ENCODE assay signal across 16 cellular contexts in genomic region chr6:90890681-90891337, GRCh38.
DNase-seq lines count a peak whose midpoint lies in the region; ATAC-seq and TF ChIP-seq lines count a peak whose summit lies in the region.
"Had no signal": no experiment of that assay in that cellular context is flagged by ENCODE, and none has a peak within 500 bp of the region (broad histone marks: within the 10 kb centered on the region; RNA-seq: fewer than 3 reads in every experiment).

No MANE protein-coding gene starts in this region.

- no peak overlapping the region for H3K9ac ChIP-seq in skeletal muscle satellite cell (ENCODE audit: low read depth, low read length)

- TF ChIP-seq POLR2A in prostate gland (IDR thresholded peaks at IDR 0.05), result no peak

- TF ChIP-seq CTCF in brain (conservative IDR thresholded peaks at IDR 0.05) (no peak), prostate gland (IDR thresholded peaks at IDR 0.05) (no peak)

- intact Hi-C loops in aorta (cut with DNase I), result no loop called here
- intact Hi-C loops in prostate gland (cut with DNase I), result no loop called here

- no peaks in the 10 kb centered on the region for H3K36me3 ChIP-seq in skeletal muscle satellite cell (ENCODE audit: insufficient read depth, low read length)
- no peaks in the 10 kb centered on the region for H3K36me3 ChIP-seq in aorta (ENCODE audit: control insufficient read depth in 1 of 2, insufficient read depth in 2 of 2, low read length in 1 of 2)
- no peaks in the 10 kb centered on the region for H3K36me3 ChIP-seq in prostate gland

- H3K27ac Mint-ChIP-seq in brain, result peak overlapping the region; percentile 60 to 95 (median 91)
- H3K27ac Mint-ChIP-seq: B cell; CD4-positive, alpha-beta T cell had no signal

- H3K27ac ChIP-seq in aorta (ENCODE audit: low read depth in 1 of 2, low read length in 2 of 2), result no peak overlapping the region
- no peak overlapping the region for H3K27ac ChIP-seq in prostate gland

- H3K4me3 ChIP-seq in skeletal muscle satellite cell (ENCODE audit: low read length) (no peak overlapping the region), aorta (ENCODE audit: low read length in 2 of 2) (no peak overlapping the region), prostate gland (no peak overlapping the region)

- peak; percentile 35 for DNase-seq in HT1080 (ENCODE audit: low read depth)
- peak; percentile 74 for DNase-seq in islet precursor cell
- DNase-seq in aorta, result no peak
- DNase-seq in prostate gland (ENCODE audit: low spot score), result no peak
- DNase-seq in NCI-H510A (lab: John Stamatoyannopoulos, UW), result no peak
- DNase-seq: CD4-positive, alpha-beta T cell; DND-41; GF-D8; NCI-H1436; NCI-H2029 treated with DMSO at 0.1 percent for 48 hours; NCI-H69; PC-3 had no signal

- peaks cover 0 to 2% (median 1%) of the 10 kb centered on the region in 5 experiments for H3K9me3 Mint-ChIP-seq in brain
- H3K9me3 Mint-ChIP-seq: CD4-positive, alpha-beta T cell had no signal

- no peaks in the 10 kb centered on the region for H3K27me3 Mint-ChIP-seq in brain

- H3K4me1 ChIP-seq in skeletal muscle satellite cell (ENCODE audit: control insufficient read depth, insufficient read depth, low read length), result no peaks in the 10 kb centered on the region
- no peaks in the 10 kb centered on the region for H3K4me1 ChIP-seq in aorta (ENCODE audit: control insufficient read depth in 1 of 2, insufficient read depth in 2 of 2, low read length in 2 of 2)
- no peaks in the 10 kb centered on the region for H3K4me1 ChIP-seq in prostate gland (replicated peaks)

- peak overlapping the region; percentile 5 for H3K4me2 ChIP-seq in skeletal muscle satellite cell (ENCODE audit: low read length)

- no peaks in the 10 kb centered on the region for H3K36me3 Mint-ChIP-seq in brain

- H3K4me1 Mint-ChIP-seq in brain, result peaks cover 67% of the 10 kb centered on the region
- H3K4me1 Mint-ChIP-seq: B cell had no signal

- H3K27me3 ChIP-seq in skeletal muscle satellite cell (ENCODE audit: control insufficient read depth, insufficient read depth, low read length) (peaks cover 3% of the 10 kb centered on the region), aorta (ENCODE audit: control insufficient read depth in 1 of 2, insufficient read depth in 2 of 2, low read length in 1 of 2) (no peaks in the 10 kb centered on the region), prostate gland (replicated peaks; ENCODE audit: insufficient read depth) (no peaks in the 10 kb centered on the region)

- H3K9me3 ChIP-seq in skeletal muscle satellite cell (replicated peaks; ENCODE audit: low read length), result no peaks in the 10 kb centered on the region
- H3K9me3 ChIP-seq in aorta (ENCODE audit: control insufficient read depth, low read length), result no peaks in the 10 kb centered on the region
- H3K9me3 ChIP-seq in prostate gland, result no peaks in the 10 kb centered on the region

- ATAC-seq in aorta (ENCODE audit: low FRiP score) (no peak), HG03521 (IDR thresholded peaks at IDR 0.05; ENCODE audit: unreplicated experiment) (no peak)
- ATAC-seq: PC-3 had no signal

- 11 to 20% methylated on average over 8 of the region's 8 CpGs for WGBS in aorta, 2 donors
- 21% methylated on average over 8 of the region's 8 CpGs for whole genome bisulfite sequencing in prostate gland

- peak overlapping the region in 4 of 5 experiments; percentile 62 to 80 (median 72) for H3K4me3 Mint-ChIP-seq in brain
- H3K4me3 Mint-ChIP-seq: B cell; CD4-positive, alpha-beta T cell had no signal

Comparison
In these comparisons a context has a peak if more than half of its experiments do, and no peak if none do; other contexts are left out.
1. DNase-seq: peak in HT1080 (single experiment) and islet precursor cell (single experiment); none in aorta (0 of 2), prostate gland (single experiment) and NCI-H510A (single experiment).